8 cellular contexts compared by ENCODE assay signal in genomic region chr18:13464432-13465125, GRCh38.
DNase-seq lines count a peak whose midpoint lies in the region; ATAC-seq and TF ChIP-seq lines count a peak whose summit lies in the region.

No MANE protein-coding gene starts in this region.

- DNase-seq in NCI-H69 (lab: John Stamatoyannopoulos, UW): peak; percentile 24
- DNase-seq in activated T-cell treated with anti-CD3 and anti-CD28 coated beads, Interleukin-2, amount 50 U/mL, for 24 hours: peak; percentile 78
- DNase-seq in right cardiac atrium: peak; percentile 71 to 85 (median 85)
- peak; percentile 80 for DNase-seq in stimulated activated CD8-positive, alpha-beta memory T cell treated with anti-CD3 and anti-CD28 coated beads, Interleukin-4, amount 100 ng/mL, for 48 hours
- DNase-seq in kidney tubule cell (ENCODE audit: low spot score): no peak
- DNase-seq in trophoblast cell: no peak

- H3K4ac ChIP-seq in trophoblast cell (ENCODE audit: low read depth, low read length): no peak overlapping the region

- H2AK5ac ChIP-seq in trophoblast cell (ENCODE audit: low read length): no peak overlapping the region

- H3K9me3 Mint-ChIP-seq in activated T-cell treated with anti-CD3 and anti-CD28 coated beads, Interleukin-2, amount 50 U/mL, for 24 hours: peaks cover 12% of the 10 kb centered on the region

- H4K12ac ChIP-seq in trophoblast cell (ENCODE audit: low read depth, low read length): no peak overlapping the region

- H3K4me3 ChIP-seq in right cardiac atrium (ENCODE audit: low read length) (no peak overlapping the region), trophoblast cell (ENCODE audit: low read depth, low read length) (no peak overlapping the region)

- no peak overlapping the region for H4K91ac ChIP-seq in trophoblast cell (ENCODE audit: low read depth, low read length)

- H3K14ac ChIP-seq in trophoblast cell (ENCODE audit: low read length): no peak overlapping the region

- H3K36me3 ChIP-seq in trophoblast cell (ENCODE audit: control insufficient read depth in 1 of 2, insufficient read depth in 2 of 2, low read length in 2 of 2): no peaks in the 10 kb centered on the region

- H3K27me3 Mint-ChIP-seq in activated T-cell treated with anti-CD3 and anti-CD28 coated beads, Interleukin-2, amount 50 U/mL, for 24 hours: no peaks in the 10 kb centered on the region

- no peak overlapping the region for H4K8ac ChIP-seq in trophoblast cell (ENCODE audit: low read depth, low read length)

- H3K4me2 ChIP-seq in trophoblast cell (ENCODE audit: low read length): no peak overlapping the region

- H3K27ac ChIP-seq in right cardiac atrium (ENCODE audit: low read length) (no peak overlapping the region), trophoblast cell (ENCODE audit: low read depth, low read length) (no peak overlapping the region)

- H3K9me3 ChIP-seq in right cardiac atrium (ENCODE audit: control insufficient read depth, low read length) (no peaks in the 10 kb centered on the region), trophoblast cell (ENCODE audit: insufficient read depth, low read depth, low read length) (no peaks in the 10 kb centered on the region)

- peaks cover 40% of the 10 kb centered on the region for H3K36me3 Mint-ChIP-seq in activated T-cell treated with anti-CD3 and anti-CD28 coated beads, Interleukin-2, amount 50 U/mL, for 24 hours (ENCODE audit: low read depth)

- no peaks in the 10 kb centered on the region for H3K27me3 ChIP-seq in right cardiac atrium (ENCODE audit: control insufficient read depth, insufficient read depth)
- H3K27me3 ChIP-seq in trophoblast cell (ENCODE audit: insufficient read depth, low read length): no peaks in the 10 kb centered on the region

- H3K79me2 ChIP-seq in trophoblast cell (ENCODE audit: control insufficient read depth, insufficient read depth, low read length, poor library complexity): no peaks in the 10 kb centered on the region

- H3K9ac ChIP-seq in trophoblast cell (ENCODE audit: low read length): no peak overlapping the region

- peak; percentile 54 for TF ChIP-seq POLR2A in GM10847 (IDR thresholded peaks at IDR 0.05; ENCODE audit: extremely low read depth, insufficient read length)

- no peak overlapping the region for H2BK12ac ChIP-seq in trophoblast cell (ENCODE audit: low read length)

- H3K4me3 Mint-ChIP-seq in activated T-cell treated with anti-CD3 and anti-CD28 coated beads, Interleukin-2, amount 50 U/mL, for 24 hours: peak overlapping the region; percentile 84

- H3K23ac ChIP-seq in trophoblast cell (ENCODE audit: low read length): no peak overlapping the region

- no peaks in the 10 kb centered on the region for H3K79me1 ChIP-seq in trophoblast cell (ENCODE audit: low read length)

- H3K4me1 Mint-ChIP-seq in activated T-cell treated with anti-CD3 and anti-CD28 coated beads, Interleukin-2, amount 50 U/mL, for 24 hours (ENCODE audit: low read depth): peaks cover 73% of the 10 kb centered on the region

- ATAC-seq in GM21825 (IDR thresholded peaks at IDR 0.05; ENCODE audit: unreplicated experiment): peak; percentile 98
- ATAC-seq in right cardiac atrium: peak; percentile 89 to 96

- H3K4me1 ChIP-seq in right cardiac atrium (ENCODE audit: control insufficient read depth, insufficient read depth, low read length): no peaks in the 10 kb centered on the region
- peaks cover 0 to 2% of the 10 kb centered on the region in 2 experiments for H3K4me1 ChIP-seq in trophoblast cell (ENCODE audit: control insufficient read depth in 1 of 2, insufficient read depth in 2 of 2, low read length in 2 of 2)

- 50% methylated on average over 14 of the region's 14 CpGs for WGBS in right cardiac atrium
- WGBS in trophoblast cell (ENCODE audit: extremely low coverage, insufficient coverage, insufficient read length): no CpG with 5 or more reads among the region's 14 CpGs

- no peak overlapping the region for H2BK5ac ChIP-seq in trophoblast cell (ENCODE audit: low read depth, low read length, poor library complexity)

- no peak overlapping the region for H2BK120ac ChIP-seq in trophoblast cell (ENCODE audit: insufficient read depth, low read length, poor library complexity)

- intact Hi-C loops in right cardiac atrium (cut with DNase I): loop anchor here in 1 of 4 donors (10.0 kb wide), 1 partner anchor 250 kb away; the partner anchor contains the start of gene LDLRAD4

- H3K18ac ChIP-seq in trophoblast cell (ENCODE audit: low read length): no peak overlapping the region

- H3K27ac Mint-ChIP-seq in activated T-cell treated with anti-CD3 and anti-CD28 coated beads, Interleukin-2, amount 50 U/mL, for 24 hours: peak overlapping the region; percentile 95

- H2AFZ ChIP-seq in trophoblast cell (ENCODE audit: insufficient read depth, low read length, poor library complexity): no peak overlapping the region

Comparison
In these comparisons a context has a peak if more than half of its experiments do, and no peak if none do; other contexts are left out.
1. DNase-seq: peak in NCI-H69 (single experiment), activated T-cell treated with anti-CD3 and anti-CD28 coated beads, Interleukin-2, amount 50 U/mL, for 24 hours (single experiment), right cardiac atrium (3 of 3) and stimulated activated CD8-positive, alpha-beta memory T cell treated with anti-CD3 and anti-CD28 coated beads, Interleukin-4, amount 100 ng/mL, for 48 hours (single experiment); none in kidney tubule cell (single experiment) and trophoblast cell (0 of 2).